16 cellular contexts compared by ENCODE assay signal in the genomic region with DNA sequence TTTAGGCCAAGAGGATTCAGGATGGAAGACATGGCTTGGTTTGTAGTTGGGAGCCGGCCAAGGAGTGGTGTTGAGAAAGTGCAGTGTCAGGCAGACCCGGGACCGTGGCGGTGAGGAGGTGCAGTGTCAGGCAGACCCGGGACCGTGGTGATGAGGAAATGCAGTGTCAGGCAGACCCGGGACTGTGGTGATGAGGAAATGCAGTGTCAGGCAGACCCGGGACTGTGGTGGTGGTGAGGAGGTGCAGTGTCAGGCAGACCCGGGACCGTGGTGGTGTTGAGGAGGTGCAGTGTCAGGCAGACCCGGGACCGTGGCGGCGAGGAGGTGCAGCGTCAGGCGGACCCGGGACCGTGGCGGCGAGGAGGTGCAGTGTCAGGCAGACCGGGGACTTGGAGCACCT. TPM values are rescaled to one million over a fixed set of nuclear protein-coding genes. Genes with fewer than 3 reads are reported as not detected.
DNase-seq lines count a peak whose midpoint lies in the region; ATAC-seq and TF ChIP-seq lines count a peak whose summit lies in the region.
"Had no signal": no experiment of that assay in that cellular context is flagged by ENCODE, and none has a peak within 500 bp of the region (broad histone marks: within the 10 kb centered on the region; RNA-seq: fewer than 3 reads in every experiment).

No MANE protein-coding gene starts in this region.

- H3K4me3 Mint-ChIP-seq in nephron, result peak overlapping the region; percentile 50 to 67 (median 65)

- intact Hi-C loops in left ventricle myocardium superior (cut with micrococcal nuclease) (no loop called here), Right ventricle myocardium inferior (cut with DNase I) (no loop called here), vagina (cut with DNase I) (no loop called here)

- TF ChIP-seq CTCF in coronary artery (IDR thresholded peaks at IDR 0.05) (no peak), nephron (IDR thresholded peaks at IDR 0.05; ENCODE audit: unreplicated experiment in 3 of 3) (no peak), vagina (IDR thresholded peaks at IDR 0.05) (no peak)

- no peaks in the 10 kb centered on the region for H3K9me3 ChIP-seq in vagina
- H3K9me3 ChIP-seq: pancreas had no signal

- in situ Hi-C loops in G401 (cut with HindIII; ENCODE audit: low sequenced_read_pairs), result no loop called here

- H3K36me3 Mint-ChIP-seq in nephron (ENCODE audit: low read depth), result peaks cover 29% of the 10 kb centered on the region

- no peaks in the 10 kb centered on the region for H3K27me3 ChIP-seq in vagina
- H3K27me3 ChIP-seq: cardiac muscle cell, pancreas had no signal

- no peaks in the 10 kb centered on the region for H3K27me3 Mint-ChIP-seq in nephron (ENCODE audit: low read depth)

- peak overlapping the region; percentile 97 to 99 (median 98) for H3K27ac Mint-ChIP-seq in nephron
- H3K27ac Mint-ChIP-seq: activated naive CD4-positive, alpha-beta T cell treated with anti-CD3 and anti-CD28 coated beads, Interleukin-2, amount 50 U/mL, for 72 hours had no signal

- peaks cover 61% of the 10 kb centered on the region for H3K4me1 ChIP-seq in vagina

- TF ChIP-seq POLR2A in vagina (IDR thresholded peaks at IDR 0.05), result no peak

- no peaks in the 10 kb centered on the region for H3K9me3 Mint-ChIP-seq in nephron
- H3K9me3 Mint-ChIP-seq: activated naive CD4-positive, alpha-beta T cell treated with anti-CD3 and anti-CD28 coated beads, Interleukin-2, amount 50 U/mL, for 72 hours had no signal

- peak overlapping the region; percentile 93 to 94 for H3K27ac ChIP-seq in coronary artery
- peak overlapping the region; percentile 91 for H3K27ac ChIP-seq in vagina
- H3K27ac ChIP-seq: cardiac muscle cell, pancreas had no signal

- DNase-seq in left ventricle myocardium superior (peak; percentile 60), Right ventricle myocardium inferior (ENCODE audit: missing footprints) (no peak), coronary artery (ENCODE audit: low spot score) (no peak), vagina (ENCODE audit: extremely low spot score in 2 of 2) (no peak), NCI-H226 (no peak), G401 (ENCODE audit: low spot score) (no peak)
- DNase-seq: activated CD4-positive, alpha-beta T cell treated with anti-CD3 and anti-CD28 coated beads for 4 hours; activated T-cell treated with anti-CD3 and anti-CD28 coated beads for 4 hours; midbrain; NCI-H748 treated with DMSO at 0.1 percent for 48 hours; T-helper 2 cell had no signal

- H3K4me1 Mint-ChIP-seq in nephron, result peaks cover 63% of the 10 kb centered on the region

- peaks cover 0 to 5% of the 10 kb centered on the region in 2 donors for H3K36me3 ChIP-seq in vagina
- H3K36me3 ChIP-seq: cardiac muscle cell had no signal

- no peak overlapping the region for H3K4me3 ChIP-seq in coronary artery
- no peak overlapping the region for H3K4me3 ChIP-seq in vagina
- H3K4me3 ChIP-seq: cardiac muscle cell, pancreas had no signal

- ATAC-seq in left ventricle myocardium superior (no peak), Right ventricle myocardium inferior (no peak), HG02870 (IDR thresholded peaks at IDR 0.05; ENCODE audit: unreplicated experiment) (no peak)
- ATAC-seq: activated naive CD4-positive, alpha-beta T cell treated with anti-CD3 and anti-CD28 coated beads, Interleukin-2, amount 50 U/mL, for 72 hours had no signal

RNA-seq across cellular contexts. Expression of gene LRP5, which starts 59.7 kb away (rescaled TPM):
- 64.8 TPM for total RNA-seq in left ventricle myocardium superior
- total RNA-seq in Right ventricle myocardium inferior, result 61.6 TPM
- 42.5 TPM for total RNA-seq in vagina
- total RNA-seq in G401 (2014; rRNA removed; shearing (Covaris generic)), result 25.5 and 27.8 TPM in 2 replicates
